Comparison of ENCODE assay signal across 1 cellular context in genomic region chr12:52020539-52021336, GRCh38.
TF ChIP-seq lines count a peak whose summit lies in the region.

No MANE protein-coding gene starts in this region.

TF ChIP-seq in K562, 482 proteins besides CTCF, POLR2A, EP300 and RAD21 (continued from another document):
- TF ChIP-seq HBP1 (CRISPR knock-in tag; IDR thresholded peaks at IDR 0.05) (no peak), CBFA2T3 (IDR thresholded peaks at IDR 0.05) (no peak), HOMEZ (CRISPR knock-in tag; IDR thresholded peaks at IDR 0.05) (no peak), NR4A1 (CRISPR knock-in tag; IDR thresholded peaks at IDR 0.05) (no peak), NR4A1 (tag; IDR thresholded peaks at IDR 0.05) (0 out of 2 replicates have a peak, but pooled peaks have one; percentile 35), ZBTB40 (IDR thresholded peaks at IDR 0.05) (no peak), ZBTB40 (CRISPR knock-in tag; IDR thresholded peaks at IDR 0.05) (no peak), ELK1 (CRISPR knock-in tag; IDR thresholded peaks at IDR 0.05) (no peak), PHTF2 (CRISPR knock-in tag; IDR thresholded peaks at IDR 0.05) (no peak), FOXJ2 (tag; IDR thresholded peaks at IDR 0.05) (no peak), KLF16 (IDR thresholded peaks at IDR 0.05) (0 out of 2 replicates have a peak, but pooled peaks have one; percentile 13), POLR2H (tag; IDR thresholded peaks at IDR 0.05; ENCODE audit: low read depth) (no peak), RBM34 (IDR thresholded peaks at IDR 0.05; ENCODE audit: borderline replicate concordance, insufficient read depth, low read length) (no peak), EP400 (IDR thresholded peaks at IDR 0.05) (no peak), ZBTB26 (CRISPR knock-in tag; IDR thresholded peaks at IDR 0.05) (no peak), PYGO2 (tag; IDR thresholded peaks at IDR 0.05) (no peak), TFAP4 (CRISPR knock-in tag; IDR thresholded peaks at IDR 0.05; ENCODE audit: borderline replicate concordance) (peak; percentile 41; the same call in 1 of the 2 replicates), NUFIP1 (IDR thresholded peaks at IDR 0.05; ENCODE audit: partially characterized antibody) (no peak), TAL1 (IDR thresholded peaks at IDR 0.05) (no peak), STAT6 (CRISPR knock-in tag; IDR thresholded peaks at IDR 0.05) (no peak)
